In genomic region chr3:126941721-126942270, GRCh38 we compare ENCODE assay signal across 25 cellular contexts. TPM values are rescaled to one million over a fixed set of nuclear protein-coding genes. Genes with fewer than 3 reads are reported as not detected.
A peak's percentile ranks its signal among the peaks of the same experiment; 100 is the strongest.
DNase-seq lines count a peak whose midpoint lies in the region; ATAC-seq, FAIRE-seq and TF ChIP-seq lines count a peak whose summit lies in the region.
"Had no signal": no experiment of that assay in that cellular context is flagged by ENCODE, and none has a peak within 500 bp of the region (broad histone marks: within the 10 kb centered on the region; RNA-seq: fewer than 3 reads in every experiment).

No MANE protein-coding gene starts in this region.

- 54% methylated on average over 5 of the region's 5 CpGs for WGBS in GM12878 (ENCODE audit: insufficient coverage, insufficient replicate concordance, low lambda C conversion rate, missing lambda C conversion rate)

- H3K9me3 ChIP-seq in BLaER1 treated with 17β-estradiol and CSF1 and Interleukin-3, amounts not matched to agents 10 nM and 100 nM (replicated peaks in 1 of 11), result no peaks in the 10 kb centered on the region
- H3K9me3 ChIP-seq in GM12878 (replicated peaks; ENCODE audit: control insufficient read depth, insufficient read depth, low read length), result no peaks in the 10 kb centered on the region
- H3K9me3 ChIP-seq in neural progenitor cell (ENCODE audit: low read depth), result no peaks in the 10 kb centered on the region
- H3K9me3 ChIP-seq: mucosa of descending colon, pancreas, right atrium auricular region, SK-N-SH, suprapubic skin had no signal

- DNase-seq in HK-2 (ENCODE audit: unreplicated experiment) (peak; percentile 38), GM12878 (ENCODE audit: low read depth, low spot score) (no peak), kidney tubule cell (ENCODE audit: low spot score) (peak; percentile 83), neural progenitor cell (ENCODE audit: low spot score) (no peak)
- DNase-seq: activated CD8-positive, alpha-beta T cell treated with anti-CD3 and anti-CD28 coated beads for 36 hours; Calu3; H7; hypothalamus; immature natural killer cell; mucosa of descending colon; NCI-H1417; NCI-H2029 treated with DMSO at 0.1 percent for 48 hours; pancreas; SK-N-SH; stimulated activated naive CD4-positive, alpha-beta T cell had no signal

- H3K4me2 ChIP-seq in BLaER1 treated with 17β-estradiol and CSF1 and Interleukin-3, amounts not matched to agents 10 nM and 100 nM, result peak overlapping the region in 10 of 11 experiments; percentile 19 to 75 (median 69); a peak in 19 of 22 replicates
- no peak overlapping the region for H3K4me2 ChIP-seq in GM12878 (ENCODE audit: control insufficient read depth, insufficient read depth)
- no peak overlapping the region for H3K4me2 ChIP-seq in neural progenitor cell
- H3K4me2 ChIP-seq: SK-N-SH had no signal

- no peak overlapping the region for H3K4me3 Mint-ChIP-seq in neural progenitor cell
- H3K4me3 Mint-ChIP-seq: activated CD8-positive, alpha-beta T cell treated with anti-CD3 and anti-CD28 coated beads for 36 hours; immature natural killer cell; T-helper 1 cell treated with Interleukin-12 subunit alpha and Interleukin-12 subunit beta and Interleukin-4 antibody, amounts not matched to agents 30 μg/mL and 1 μg/mL, for 36 hours had no signal

- H3K4me3 ChIP-seq in BLaER1 treated with 17β-estradiol and CSF1 and Interleukin-3, amounts not matched to agents 10 nM and 100 nM, result no peak overlapping the region
- H3K4me3 ChIP-seq in GM12878 (no peak overlapping the region), neural progenitor cell (no peak overlapping the region)
- H3K4me3 ChIP-seq: mucosa of descending colon, pancreas, right atrium auricular region, suprapubic skin had no signal

- H3K27me3 ChIP-seq in BLaER1 treated with 17β-estradiol and CSF1 and Interleukin-3, amounts not matched to agents 10 nM and 100 nM, result peaks cover 0 to 44% (median 0%) of the 10 kb centered on the region in 11 experiments; a peak in 7 of 22 replicates
- no peaks in the 10 kb centered on the region for H3K27me3 ChIP-seq in GM12878 (replicated peaks in 1 of 2; ENCODE audit: control insufficient read depth in 2 of 2, insufficient read depth in 2 of 2, low read length in 1 of 2)
- no peaks in the 10 kb centered on the region for H3K27me3 ChIP-seq in neural progenitor cell
- H3K27me3 ChIP-seq: pancreas, right atrium auricular region, suprapubic skin had no signal

- TF ChIP-seq POLR2A in GM12878 (IDR thresholded peaks at IDR 0.05; ENCODE audit: low read depth, low read length), result no peak

- no peak for ATAC-seq in GM12878
- ATAC-seq in HG02938 (IDR thresholded peaks at IDR 0.05; ENCODE audit: unreplicated experiment), result no peak
- no peak for ATAC-seq in GM21529 (IDR thresholded peaks at IDR 0.05; ENCODE audit: unreplicated experiment)
- ATAC-seq in GM21390 (IDR thresholded peaks at IDR 0.05; ENCODE audit: unreplicated experiment), result no peak
- ATAC-seq: activated CD8-positive, alpha-beta T cell treated with anti-CD3 and anti-CD28 coated beads for 36 hours; mucosa of descending colon; pancreas had no signal

- H3K27ac ChIP-seq in BLaER1 treated with 17β-estradiol and CSF1 and Interleukin-3, amounts not matched to agents 10 nM and 100 nM, result no peak overlapping the region
- no peak overlapping the region for H3K27ac ChIP-seq in GM12878 (ENCODE audit: control insufficient read depth, insufficient read depth)
- H3K27ac ChIP-seq in neural progenitor cell, result no peak overlapping the region
- H3K27ac ChIP-seq: C4-2B, pancreas, right atrium auricular region, suprapubic skin had no signal

- CTCF ChIA-PET in GM12878 (lab: Yijun Ruan, JAX), result interaction anchor here (1.4 kb wide), 1 partner anchor 190 kb away, joined by 3 read pairs; no protein-coding TSS in a partner anchor

- no peaks in the 10 kb centered on the region for H3K9me3 Mint-ChIP-seq in neural progenitor cell
- H3K9me3 Mint-ChIP-seq: activated CD8-positive, alpha-beta T cell treated with anti-CD3 and anti-CD28 coated beads for 36 hours; activated T-helper 2 cell treated with anti-CD3 and anti-CD28 coated beads, Interferon-gamma antibody, Interleukin-2, Interleukin-4, amounts not matched to agents 10 μg/mL and 5 μg/mL and 100 μg/mL, durations not matched to agents 14 hours and 24 hours and 36 hours; immature natural killer cell; T-helper 1 cell treated with Interleukin-12 subunit alpha and Interleukin-12 subunit beta and Interleukin-4 antibody, amounts not matched to agents 30 μg/mL and 1 μg/mL, for 36 hours had no signal

- SMC1A ChIA-PET in GM12878 (lab: Charles Lee; ENCODE audit: uncharacterized antibody, unreplicated experiment), result no interaction called here

- H3K27ac Mint-ChIP-seq in neural progenitor cell, result no peak overlapping the region
- H3K27ac Mint-ChIP-seq: activated CD8-positive, alpha-beta T cell treated with anti-CD3 and anti-CD28 coated beads for 36 hours; activated T-helper 2 cell treated with anti-CD3 and anti-CD28 coated beads, Interferon-gamma antibody, Interleukin-2, Interleukin-4, amounts not matched to agents 10 μg/mL and 5 μg/mL and 100 μg/mL, durations not matched to agents 14 hours and 24 hours and 36 hours; immature natural killer cell; T-helper 1 cell treated with Interleukin-12 subunit alpha and Interleukin-12 subunit beta and Interleukin-4 antibody, amounts not matched to agents 30 μg/mL and 1 μg/mL, for 36 hours had no signal

- no peaks in the 10 kb centered on the region for H3K36me3 Mint-ChIP-seq in neural progenitor cell
- H3K36me3 Mint-ChIP-seq: immature natural killer cell had no signal

- TF ChIP-seq EP300 in GM12878 (IDR thresholded peaks at IDR 0.05; ENCODE audit: borderline replicate concordance in 1 of 2, control insufficient read depth in 1 of 2, low read depth in 2 of 2, low read length in 2 of 2), result no peak

- H2AFZ ChIP-seq in GM12878 (ENCODE audit: control insufficient read depth, low read depth, low read length), result no peak overlapping the region
- no peak overlapping the region for H2AFZ ChIP-seq in neural progenitor cell (replicated peaks)

- no peaks in the 10 kb centered on the region for H3K36me3 ChIP-seq in BLaER1 treated with 17β-estradiol and CSF1 and Interleukin-3, amounts not matched to agents 10 nM and 100 nM
- no peaks in the 10 kb centered on the region for H3K36me3 ChIP-seq in GM12878 (ENCODE audit: control insufficient read depth in 2 of 2, insufficient read depth in 2 of 2, low read length in 1 of 2)
- no peaks in the 10 kb centered on the region for H3K36me3 ChIP-seq in neural progenitor cell
- H3K36me3 ChIP-seq: pancreas, right atrium auricular region, suprapubic skin had no signal

- peaks cover 19% of the 10 kb centered on the region for H3K4me1 Mint-ChIP-seq in neural progenitor cell
- H3K4me1 Mint-ChIP-seq: immature natural killer cell had no signal

- BruUV-seq in GM12878 (replicated peaks; lab: Mats Ljungman, UMichigan), result no TSS peak

- intact Hi-C loops in GM12878 (cut with micrococcal nuclease; ENCODE audit: unreplicated experiment), result no loop called here

- TF ChIP-seq RAD21 in GM12878 (IDR thresholded peaks at IDR 0.05; ENCODE audit: insufficient read depth, low read depth, low read length), result no peak

- peaks cover 2% of the 10 kb centered on the region for H3K27me3 Mint-ChIP-seq in neural progenitor cell (ENCODE audit: insufficient read depth, low read depth)
- H3K27me3 Mint-ChIP-seq: activated CD8-positive, alpha-beta T cell treated with anti-CD3 and anti-CD28 coated beads for 36 hours had no signal

- H3K4me1 ChIP-seq in BLaER1 treated with 17β-estradiol and CSF1 and Interleukin-3, amounts not matched to agents 10 nM and 100 nM, result peaks cover 10 to 72% (median 41%) of the 10 kb centered on the region in 10 experiments; a peak in 19 of 20 replicates
- H3K4me1 ChIP-seq in GM12878 (ENCODE audit: control insufficient read depth, insufficient read depth, low read length) (no peaks in the 10 kb centered on the region), neural progenitor cell (peaks cover 6% of the 10 kb centered on the region)
- H3K4me1 ChIP-seq: pancreas had no signal

- H3F3A ChIP-seq in neural progenitor cell (ENCODE audit: low read depth), result no peaks in the 10 kb centered on the region

- RAD21 ChIA-PET in GM12878 (lab: Charles Lee; ENCODE audit: unreplicated experiment), result no interaction called here

- TF ChIP-seq CTCF in GM12878 (IDR thresholded peaks at IDR 0.05 in 2 of 3, conservative IDR thresholded peaks at IDR 0.05 in 1 of 3; ENCODE audit: control insufficient read depth in 2 of 3, extremely low read depth in 1 of 3, insufficient read depth in 1 of 3, low read depth in 3 of 3, low read length in 3 of 3) (no peak), neural progenitor cell (IDR thresholded peaks at IDR 0.05) (no peak)

- POLR2A ChIA-PET in GM12878 (lab: Charles Lee), result no interaction called here

- H3K79me2 ChIP-seq in GM12878 (ENCODE audit: control insufficient read depth, insufficient read depth, low read length) (no peaks in the 10 kb centered on the region), neural progenitor cell (ENCODE audit: low read depth) (no peaks in the 10 kb centered on the region)

- in situ Hi-C loops in GM12878 (cut with MboI), result no loop called here

- no peak for FAIRE-seq in GM12878 (lab: Jason Lieb, UNC)
- FAIRE-seq: GM12892, pancreas had no signal

- H3K9ac ChIP-seq in BLaER1 treated with 17β-estradiol and CSF1 and Interleukin-3, amounts not matched to agents 10 nM and 100 nM, result no peak overlapping the region
- H3K9ac ChIP-seq in GM12878 (ENCODE audit: control insufficient read depth, insufficient read depth, low read length), result no peak overlapping the region
- H3K9ac ChIP-seq in neural progenitor cell, result no peak overlapping the region
- H3K9ac ChIP-seq: SK-N-SH had no signal

- H4K20me1 ChIP-seq in BLaER1 treated with 17β-estradiol and CSF1 and Interleukin-3, amounts not matched to agents 10 nM and 100 nM, result peaks cover 0 to 65% (median 4%) of the 10 kb centered on the region in 11 experiments; a peak in 8 of 22 replicates
- H4K20me1 ChIP-seq in GM12878 (ENCODE audit: control insufficient read depth, insufficient read depth), result no peaks in the 10 kb centered on the region
- H4K20me1 ChIP-seq in neural progenitor cell (ENCODE audit: low read depth), result no peaks in the 10 kb centered on the region

RNA-seq across cellular contexts. Expression of gene PLXNA1, which starts 41.1 kb away (rescaled TPM):
- total RNA-seq in GM12878 (2013; cell fraction: nucleolus; rRNA removed), result 76.3 and 87.4 TPM in 2 replicates
- total RNA-seq in GM12878 (2014; rRNA removed) (3.4 and 5.1 TPM in 2 replicates), GM12878 (2014; rRNA removed; fragmentation: Illumina TruSeq; extraction: Trizol) (2.6 TPM in 2 replicates), GM12878 (2021) (9.9 and 10.3 TPM in 2 replicates), neural progenitor cell (ENCODE audit: low replicate concordance) (34.7 and 89.1 TPM in 2 replicates)
- 1.8 TPM for polyA plus RNA-seq in GM12878 (2011; ENCODE audit: low read depth)
- polyA plus RNA-seq in GM12878 (2011; rRNA removed) (5.8 and 16.4 TPM in 2 replicates), GM12878 (2014; fragmentation: Illumina TruSeq; extraction: Trizol) (1.8 and 2.5 TPM in 2 replicates), GM12878 (2014; fragmentation: Nextera tagmentation; extraction: Ambion mirVana) (under 1 TPM; 0.03 to 0.15 TPM), GM12878 (2014; rRNA removed) (5.4 and 6.8 TPM in 2 replicates), GM12878 (2016; fragmentation: Nextera tagmentation; extraction: Ambion mirVana) (under 1 TPM; 0.79 to 0.95 TPM)
- polyA plus RNA-seq in GM12878 (2011; cell fraction: cytosol; rRNA removed), result 13.6 and 19.3 TPM in 2 replicates
- polyA plus RNA-seq in GM12878 (2011; cell fraction: nucleus; rRNA removed), result 104 and 110 TPM in 2 replicates
- 6.5 and 6.7 TPM in 2 replicates for polyA plus RNA-seq in GM12878 (2012)
- polyA minus RNA-seq in GM12878 (2011; rRNA and poly(A)+ RNA removed), result 31.7 and 34.5 TPM in 2 replicates
- 8.8 and 10.0 TPM in 2 replicates for polyA minus RNA-seq in GM12878 (2011; cell fraction: cytosol; rRNA and poly(A)+ RNA removed)
- 31.4 and 46.3 TPM in 2 replicates for polyA minus RNA-seq in GM12878 (2011; cell fraction: nucleus; rRNA and poly(A)+ RNA removed)

Comparison
In these comparisons a context has a peak if more than half of its experiments do, and no peak if none do; other contexts are left out.
1. H3K4me2 ChIP-seq: peak in BLaER1 treated with 17β-estradiol and CSF1 and Interleukin-3, amounts not matched to agents 10 nM and 100 nM (10 of 11); none in GM12878 (single experiment) and neural progenitor cell (single experiment).
2. DNase-seq: peak in HK-2 (single experiment) and kidney tubule cell (single experiment); none in GM12878 (single experiment) and neural progenitor cell (single experiment).